ENCODE assay signal across 1 cellular context in the genomic region with DNA sequence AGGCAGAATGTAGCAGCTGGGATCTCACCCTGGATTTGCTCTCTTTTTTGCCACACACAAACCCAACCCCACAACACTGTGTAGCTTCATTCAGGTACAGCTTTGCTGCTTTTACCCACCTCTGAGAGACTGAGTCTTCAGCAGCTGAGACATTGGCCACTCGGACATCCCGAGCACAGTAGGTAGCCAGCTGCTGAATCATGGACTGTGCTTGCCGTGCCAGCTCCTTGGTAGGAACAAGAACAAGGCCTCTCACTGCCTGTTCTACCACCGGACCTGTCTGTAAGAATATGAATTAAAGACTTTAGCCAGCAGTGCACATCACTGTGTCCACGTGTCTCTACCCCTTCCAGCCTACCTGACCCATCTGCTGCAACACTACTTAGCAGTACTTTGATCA.
TF ChIP-seq lines count a peak whose summit lies in the region.

No MANE protein-coding gene starts in this region.

TF ChIP-seq in K562, 482 proteins besides CTCF, POLR2A, EP300 and RAD21:
- TF ChIP-seq ZFP36 (IDR thresholded peaks at IDR 0.05; ENCODE audit: low read depth, low read length, partially characterized antibody) (no peak), SIN3A (IDR thresholded peaks at IDR 0.05; ENCODE audit: borderline replicate concordance in 2 of 2, control insufficient read depth in 1 of 2, low read depth in 2 of 2, low read length in 2 of 2) (peak in 1 of 2 experiments; percentile 14; a peak in 1 of 4 replicates)
